ENCODE assay signal across 15 cellular contexts in genomic region chrX:47862680-47863079, GRCh38.
"Had no signal": no experiment of that assay in that cellular context is flagged by ENCODE, and none has a peak within 500 bp of the region (broad histone marks: within the 10 kb centered on the region; RNA-seq: fewer than 3 reads in every experiment).

No MANE protein-coding gene starts in this region.

- H3K9me3 ChIP-seq: ascending aorta, lower lobe of right lung, tibial artery had no signal

- ATAC-seq: activated CD8-positive, alpha-beta T cell treated with anti-CD3 and anti-CD28 coated beads for 36 hours; lower lobe of right lung; stimulated activated naive CD8-positive, alpha-beta T cell treated with anti-CD3 and anti-CD28 coated beads, Interleukin-15, Interleukin-2, amounts not matched to agents 100 U/mL and 50 U/mL, for 24 hours had no signal

- H3K4me3 ChIP-seq: ascending aorta, lower lobe of right lung, tibial artery had no signal

- H3K36me3 ChIP-seq: ascending aorta, lower lobe of right lung, tibial artery had no signal

- H3K27ac ChIP-seq: lower lobe of right lung, tibial artery had no signal

- DNase-seq: activated CD4-positive, alpha-beta T cell treated with anti-CD3 and anti-CD28 coated beads for 48 hours; activated CD4-positive, CD25-positive, alpha-beta regulatory T cell; activated CD8-positive, alpha-beta T cell treated with anti-CD3 and anti-CD28 coated beads for 36 hours; activated naive CD4-positive, alpha-beta T cell treated with anti-CD3 and anti-CD28 coated beads, Interleukin-2, amount 50 U/mL, for 16 hours; activated T-cell treated with anti-CD3 and anti-CD28 coated beads, Interleukin-2, amount 50 U/mL, for 24 hours; dermis blood vessel endothelial cell; effector memory CD4-positive, alpha-beta T cell; hippocampal formation; lower lobe of right lung; occipital lobe; stimulated activated CD4-positive, alpha-beta T cell treated with anti-CD3 and anti-CD28 coated beads, Interleukin-2, amount 100 ng/mL, for 24 hours; stimulated activated naive CD8-positive, alpha-beta T cell treated with anti-CD3 and anti-CD28 coated beads, Interleukin-15, Interleukin-2, amounts not matched to agents 100 U/mL and 50 U/mL, for 24 hours; substantia nigra had no signal

- H3K27me3 ChIP-seq: ascending aorta, tibial artery had no signal

- H3K4me1 ChIP-seq: ascending aorta, lower lobe of right lung had no signal
